1 cellular context compared by ENCODE assay signal in the genomic region with DNA sequence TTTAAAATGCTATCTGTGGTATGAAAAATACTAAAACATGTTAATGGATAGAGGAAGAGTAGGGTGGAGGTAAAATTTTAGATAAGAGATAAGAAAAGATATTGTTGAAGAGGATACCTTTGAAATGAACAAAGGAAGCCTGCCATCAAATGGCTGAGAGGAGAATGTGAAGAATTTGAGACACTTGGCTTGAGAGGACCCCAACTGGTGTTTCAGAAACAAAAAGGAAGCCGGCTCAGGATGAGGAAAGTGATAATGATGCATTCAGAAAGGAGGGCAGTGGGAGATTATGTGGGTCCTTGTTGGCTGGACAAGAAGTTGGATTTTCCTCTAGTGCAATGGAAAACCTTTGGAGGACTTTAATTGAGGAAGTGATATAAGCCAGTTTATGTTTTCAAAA.
TF ChIP-seq lines count a peak whose summit lies in the region.

No MANE protein-coding gene starts in this region.

TF ChIP-seq in WTC11, 78 proteins besides CTCF, POLR2A, EP300 and RAD21 (continued from another document):
- TF ChIP-seq, protein P1, sequence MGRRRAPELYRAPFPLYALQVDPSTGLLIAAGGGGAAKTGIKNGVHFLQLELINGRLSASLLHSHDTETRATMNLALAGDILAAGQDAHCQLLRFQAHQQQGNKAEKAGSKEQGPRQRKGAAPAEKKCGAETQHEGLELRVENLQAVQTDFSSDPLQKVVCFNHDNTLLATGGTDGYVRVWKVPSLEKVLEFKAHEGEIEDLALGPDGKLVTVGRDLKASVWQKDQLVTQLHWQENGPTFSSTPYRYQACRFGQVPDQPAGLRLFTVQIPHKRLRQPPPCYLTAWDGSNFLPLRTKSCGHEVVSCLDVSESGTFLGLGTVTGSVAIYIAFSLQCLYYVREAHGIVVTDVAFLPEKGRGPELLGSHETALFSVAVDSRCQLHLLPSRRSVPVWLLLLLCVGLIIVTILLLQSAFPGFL (CRISPR knock-in tag; IDR thresholded peaks at IDR 0.05; ENCODE audit: borderline replicate concordance): no peak
- TF ChIP-seq, protein P2, sequence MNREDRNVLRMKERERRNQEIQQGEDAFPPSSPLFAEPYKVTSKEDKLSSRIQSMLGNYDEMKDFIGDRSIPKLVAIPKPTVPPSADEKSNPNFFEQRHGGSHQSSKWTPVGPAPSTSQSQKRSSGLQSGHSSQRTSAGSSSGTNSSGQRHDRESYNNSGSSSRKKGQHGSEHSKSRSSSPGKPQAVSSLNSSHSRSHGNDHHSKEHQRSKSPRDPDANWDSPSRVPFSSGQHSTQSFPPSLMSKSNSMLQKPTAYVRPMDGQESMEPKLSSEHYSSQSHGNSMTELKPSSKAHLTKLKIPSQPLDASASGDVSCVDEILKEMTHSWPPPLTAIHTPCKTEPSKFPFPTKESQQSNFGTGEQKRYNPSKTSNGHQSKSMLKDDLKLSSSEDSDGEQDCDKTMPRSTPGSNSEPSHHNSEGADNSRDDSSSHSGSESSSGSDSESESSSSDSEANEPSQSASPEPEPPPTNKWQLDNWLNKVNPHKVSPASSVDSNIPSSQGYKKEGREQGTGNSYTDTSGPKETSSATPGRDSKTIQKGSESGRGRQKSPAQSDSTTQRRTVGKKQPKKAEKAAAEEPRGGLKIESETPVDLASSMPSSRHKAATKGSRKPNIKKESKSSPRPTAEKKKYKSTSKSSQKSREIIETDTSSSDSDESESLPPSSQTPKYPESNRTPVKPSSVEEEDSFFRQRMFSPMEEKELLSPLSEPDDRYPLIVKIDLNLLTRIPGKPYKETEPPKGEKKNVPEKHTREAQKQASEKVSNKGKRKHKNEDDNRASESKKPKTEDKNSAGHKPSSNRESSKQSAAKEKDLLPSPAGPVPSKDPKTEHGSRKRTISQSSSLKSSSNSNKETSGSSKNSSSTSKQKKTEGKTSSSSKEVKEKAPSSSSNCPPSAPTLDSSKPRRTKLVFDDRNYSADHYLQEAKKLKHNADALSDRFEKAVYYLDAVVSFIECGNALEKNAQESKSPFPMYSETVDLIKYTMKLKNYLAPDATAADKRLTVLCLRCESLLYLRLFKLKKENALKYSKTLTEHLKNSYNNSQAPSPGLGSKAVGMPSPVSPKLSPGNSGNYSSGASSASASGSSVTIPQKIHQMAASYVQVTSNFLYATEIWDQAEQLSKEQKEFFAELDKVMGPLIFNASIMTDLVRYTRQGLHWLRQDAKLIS (CRISPR knock-in tag; IDR thresholded peaks at IDR 0.05; ENCODE audit: borderline replicate concordance): no peak
- TF ChIP-seq, protein P3, sequence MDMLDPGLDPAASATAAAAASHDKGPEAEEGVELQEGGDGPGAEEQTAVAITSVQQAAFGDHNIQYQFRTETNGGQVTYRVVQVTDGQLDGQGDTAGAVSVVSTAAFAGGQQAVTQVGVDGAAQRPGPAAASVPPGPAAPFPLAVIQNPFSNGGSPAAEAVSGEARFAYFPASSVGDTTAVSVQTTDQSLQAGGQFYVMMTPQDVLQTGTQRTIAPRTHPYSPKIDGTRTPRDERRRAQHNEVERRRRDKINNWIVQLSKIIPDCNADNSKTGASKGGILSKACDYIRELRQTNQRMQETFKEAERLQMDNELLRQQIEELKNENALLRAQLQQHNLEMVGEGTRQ (CRISPR knock-in tag; IDR thresholded peaks at IDR 0.05): no peak
- TF ChIP-seq ZBTB21 (CRISPR knock-in tag; IDR thresholded peaks at IDR 0.05; ENCODE audit: borderline replicate concordance): no peak
- TF ChIP-seq, protein P4, sequence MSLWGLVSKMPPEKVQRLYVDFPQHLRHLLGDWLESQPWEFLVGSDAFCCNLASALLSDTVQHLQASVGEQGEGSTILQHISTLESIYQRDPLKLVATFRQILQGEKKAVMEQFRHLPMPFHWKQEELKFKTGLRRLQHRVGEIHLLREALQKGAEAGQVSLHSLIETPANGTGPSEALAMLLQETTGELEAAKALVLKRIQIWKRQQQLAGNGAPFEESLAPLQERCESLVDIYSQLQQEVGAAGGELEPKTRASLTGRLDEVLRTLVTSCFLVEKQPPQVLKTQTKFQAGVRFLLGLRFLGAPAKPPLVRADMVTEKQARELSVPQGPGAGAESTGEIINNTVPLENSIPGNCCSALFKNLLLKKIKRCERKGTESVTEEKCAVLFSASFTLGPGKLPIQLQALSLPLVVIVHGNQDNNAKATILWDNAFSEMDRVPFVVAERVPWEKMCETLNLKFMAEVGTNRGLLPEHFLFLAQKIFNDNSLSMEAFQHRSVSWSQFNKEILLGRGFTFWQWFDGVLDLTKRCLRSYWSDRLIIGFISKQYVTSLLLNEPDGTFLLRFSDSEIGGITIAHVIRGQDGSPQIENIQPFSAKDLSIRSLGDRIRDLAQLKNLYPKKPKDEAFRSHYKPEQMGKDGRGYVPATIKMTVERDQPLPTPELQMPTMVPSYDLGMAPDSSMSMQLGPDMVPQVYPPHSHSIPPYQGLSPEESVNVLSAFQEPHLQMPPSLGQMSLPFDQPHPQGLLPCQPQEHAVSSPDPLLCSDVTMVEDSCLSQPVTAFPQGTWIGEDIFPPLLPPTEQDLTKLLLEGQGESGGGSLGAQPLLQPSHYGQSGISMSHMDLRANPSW (CRISPR knock-in tag; conservative IDR thresholded peaks at IDR 0.05; ENCODE audit: low read depth): no peak
- no peak for TF ChIP-seq TEAD1 (CRISPR knock-in tag; IDR thresholded peaks at IDR 0.05)
- TF ChIP-seq JAZF1 (CRISPR knock-in tag; IDR thresholded peaks at IDR 0.05): no peak
- TF ChIP-seq, protein P5, sequence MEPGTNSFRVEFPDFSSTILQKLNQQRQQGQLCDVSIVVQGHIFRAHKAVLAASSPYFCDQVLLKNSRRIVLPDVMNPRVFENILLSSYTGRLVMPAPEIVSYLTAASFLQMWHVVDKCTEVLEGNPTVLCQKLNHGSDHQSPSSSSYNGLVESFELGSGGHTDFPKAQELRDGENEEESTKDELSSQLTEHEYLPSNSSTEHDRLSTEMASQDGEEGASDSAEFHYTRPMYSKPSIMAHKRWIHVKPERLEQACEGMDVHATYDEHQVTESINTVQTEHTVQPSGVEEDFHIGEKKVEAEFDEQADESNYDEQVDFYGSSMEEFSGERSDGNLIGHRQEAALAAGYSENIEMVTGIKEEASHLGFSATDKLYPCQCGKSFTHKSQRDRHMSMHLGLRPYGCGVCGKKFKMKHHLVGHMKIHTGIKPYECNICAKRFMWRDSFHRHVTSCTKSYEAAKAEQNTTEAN (CRISPR knock-in tag; IDR thresholded peaks at IDR 0.05): no peak
- TF ChIP-seq CREB1 (CRISPR knock-in tag; IDR thresholded peaks at IDR 0.05): no peak
- TF ChIP-seq ATF1 (CRISPR knock-in tag; IDR thresholded peaks at IDR 0.05): no peak
- TF ChIP-seq ZNF219 (CRISPR knock-in tag; IDR thresholded peaks at IDR 0.05; ENCODE audit: borderline replicate concordance): no peak
- no peak for TF ChIP-seq MAX (CRISPR knock-in tag; IDR thresholded peaks at IDR 0.05)
- no peak for TF ChIP-seq RELA (CRISPR knock-in tag; IDR thresholded peaks at IDR 0.05; ENCODE audit: borderline replicate concordance)
